In the genomic region with DNA sequence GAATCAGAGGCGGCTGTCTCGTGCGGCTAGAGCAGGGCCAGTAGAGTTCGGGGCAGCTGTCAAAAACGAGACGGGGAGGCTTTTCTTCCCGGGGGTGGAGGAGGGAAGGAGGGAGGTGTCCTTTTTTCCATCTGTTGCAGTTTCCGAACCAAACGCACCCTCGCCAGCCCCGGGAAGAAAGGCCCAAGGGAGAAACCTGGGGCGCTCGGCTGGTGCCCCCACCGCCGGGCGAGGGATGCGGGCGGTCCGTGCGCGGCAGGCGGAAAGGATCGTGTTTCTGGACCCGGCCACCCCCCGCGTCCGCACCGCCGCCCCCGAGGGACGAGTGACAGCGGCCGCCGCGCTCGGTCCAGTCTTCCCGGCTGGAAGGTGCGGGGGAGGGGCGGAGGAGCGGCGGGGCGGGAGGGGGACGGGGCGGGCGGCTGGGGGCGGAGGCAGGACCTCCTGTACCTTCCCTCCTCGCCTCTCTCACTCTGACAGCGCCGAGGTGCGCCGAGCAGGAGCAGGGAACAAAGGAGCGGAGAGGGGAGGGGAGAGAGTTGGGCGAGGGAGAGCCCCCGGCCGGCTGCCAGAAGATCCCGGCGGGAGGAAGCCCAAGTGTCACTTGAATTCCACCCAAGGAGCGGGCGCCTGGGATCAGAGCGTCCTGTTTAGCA, we compare ENCODE assay signal across 8 cellular contexts. TPM values are rescaled to one million over a fixed set of nuclear protein-coding genes. Genes with fewer than 3 reads are reported as not detected.
A peak's percentile ranks its signal among the peaks of the same experiment; 100 is the strongest.
DNase-seq lines count a peak whose midpoint lies in the region; ATAC-seq and TF ChIP-seq lines count a peak whose summit lies in the region.

Gene TGIF1, plus strand, starts transcription at position 471 of the 656 bp plus-strand sequence. CDS start 318 bp downstream, outside the sequence.

- peaks cover 80% of the 10 kb centered on the region for H3K4me1 ChIP-seq in left ventricle myocardium inferior

- no peaks in the 10 kb centered on the region for H3K36me3 ChIP-seq in left ventricle myocardium inferior

- intact Hi-C loops in left ventricle myocardium inferior (cut with micrococcal nuclease): loop anchor here (5.0 to 10.0 kb wide), 3 partner anchors 173 to 535 kb away; no protein-coding TSS in a partner anchor
- intact Hi-C loops in posterior cingulate gyrus (cut with DNase I): loop anchor here (5.0 kb wide), 3 partner anchors 53 to 217 kb away; no protein-coding TSS in a partner anchor

- H3K9me3 ChIP-seq in left ventricle myocardium inferior (replicated peaks): no peaks in the 10 kb centered on the region

- peak within 1 kb of the TSS; percentile 91 for H3K4me3 ChIP-seq in left ventricle myocardium inferior

- TF ChIP-seq CTCF in left ventricle myocardium inferior (IDR thresholded peaks at IDR 0.05; ENCODE audit: borderline replicate concordance): no peak

- peak; percentile 83 for DNase-seq in Daoy (ENCODE audit: low read depth)
- DNase-seq in HuH-7 (ENCODE audit: low spot score): peak; percentile 75
- peak in 42 of 58 donors; percentile 17 to 80 (median 58) for DNase-seq in anterior cingulate cortex (lab: John Stamatoyannopoulos, UW)
- DNase-seq in left ventricle myocardium inferior: peak; percentile 83
- DNase-seq in posterior cingulate gyrus: peak in 8 of 10 donors; percentile 10 to 86 (median 52)

- ATAC-seq in SK-N-SH treated with all-trans-retinoic acid at 6 μM for 48 hours (peak; percentile 38), HG02840 (IDR thresholded peaks at IDR 0.05; ENCODE audit: low FRiP score, unreplicated experiment) (no peak), GM19463 (IDR thresholded peaks at IDR 0.05; ENCODE audit: unreplicated experiment) (no peak)

- peak within 1 kb of the TSS; percentile 99 for H3K27ac ChIP-seq in left ventricle myocardium inferior (replicated peaks)

- no peaks in the 10 kb centered on the region for H3K27me3 ChIP-seq in left ventricle myocardium inferior (ENCODE audit: low read depth)

TF ChIP-seq in SK-N-SH treated with all-trans-retinoic acid at 6 μM for 48 hours, 23 proteins besides CTCF, POLR2A, EP300 and RAD21:
- TF ChIP-seq GLIS3 (CRISPR knock-in tag; IDR thresholded peaks at IDR 0.05) (peak; percentile 23; the same call in 1 of the 2 replicates), ESRRG (CRISPR knock-in tag; IDR thresholded peaks at IDR 0.05) (no peak), CSDC2 (CRISPR knock-in tag; IDR thresholded peaks at IDR 0.05) (0 out of 2 replicates have a peak, but pooled peaks have one; percentile 16), ZC3H10 (CRISPR knock-in tag; IDR thresholded peaks at IDR 0.05) (no peak), ZNF8 (CRISPR knock-in tag; IDR thresholded peaks at IDR 0.05) (no peak), SNAI2 (CRISPR knock-in tag; IDR thresholded peaks at IDR 0.05) (no peak)
- TF ChIP-seq, protein P1, sequence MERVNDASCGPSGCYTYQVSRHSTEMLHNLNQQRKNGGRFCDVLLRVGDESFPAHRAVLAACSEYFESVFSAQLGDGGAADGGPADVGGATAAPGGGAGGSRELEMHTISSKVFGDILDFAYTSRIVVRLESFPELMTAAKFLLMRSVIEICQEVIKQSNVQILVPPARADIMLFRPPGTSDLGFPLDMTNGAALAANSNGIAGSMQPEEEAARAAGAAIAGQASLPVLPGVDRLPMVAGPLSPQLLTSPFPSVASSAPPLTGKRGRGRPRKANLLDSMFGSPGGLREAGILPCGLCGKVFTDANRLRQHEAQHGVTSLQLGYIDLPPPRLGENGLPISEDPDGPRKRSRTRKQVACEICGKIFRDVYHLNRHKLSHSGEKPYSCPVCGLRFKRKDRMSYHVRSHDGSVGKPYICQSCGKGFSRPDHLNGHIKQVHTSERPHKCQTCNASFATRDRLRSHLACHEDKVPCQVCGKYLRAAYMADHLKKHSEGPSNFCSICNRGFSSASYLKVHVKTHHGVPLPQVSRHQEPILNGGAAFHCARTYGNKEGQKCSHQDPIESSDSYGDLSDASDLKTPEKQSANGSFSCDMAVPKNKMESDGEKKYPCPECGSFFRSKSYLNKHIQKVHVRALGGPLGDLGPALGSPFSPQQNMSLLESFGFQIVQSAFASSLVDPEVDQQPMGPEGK (CRISPR knock-in tag; IDR thresholded peaks at IDR 0.05; ENCODE audit: borderline replicate concordance): peak; percentile 81; the same call in 1 of the 2 replicates

RNA-seq across cellular contexts. Expression of gene TGIF1, which starts in this region (rescaled TPM):
- 48.0 and 83.6 TPM in 2 replicates for total RNA-seq in Daoy (2014; rRNA removed; shearing (Covaris generic))
- 8.1 TPM for total RNA-seq in left ventricle myocardium inferior
